Comparison of ENCODE assay signal across 8 cellular contexts in the genomic region with DNA sequence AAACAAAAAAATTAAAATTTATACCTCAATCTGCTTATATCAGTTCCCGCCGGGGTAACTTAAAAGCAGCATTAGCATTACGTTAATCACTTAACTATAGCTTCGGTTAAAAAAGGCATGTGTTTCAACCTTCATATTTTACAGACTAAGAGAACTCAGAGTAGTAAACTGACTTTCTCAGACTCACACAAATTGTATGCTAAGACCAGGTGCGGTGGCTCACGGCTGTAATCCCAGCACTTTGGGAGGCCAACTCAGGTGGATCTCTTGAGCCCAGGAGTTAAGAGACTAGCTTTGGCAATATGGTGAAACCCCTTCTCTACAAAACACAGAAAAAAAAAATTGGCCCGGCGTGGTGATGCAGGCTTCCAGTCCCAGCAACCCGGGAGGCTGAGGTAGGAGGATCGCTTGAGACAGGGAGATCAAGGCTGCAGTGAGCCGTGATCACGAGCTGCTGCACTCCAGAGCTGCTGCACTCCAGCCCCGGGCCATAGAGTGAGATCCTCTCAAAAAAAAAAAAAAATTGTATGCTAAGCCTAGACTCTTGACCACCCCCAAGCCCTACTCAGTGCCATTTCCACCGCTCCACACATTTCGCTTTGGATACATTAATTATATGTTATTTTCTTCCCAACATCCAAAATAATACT. TPM values are rescaled to one million over a fixed set of nuclear protein-coding genes. Genes with fewer than 3 reads are reported as not detected.
DNase-seq lines count a peak whose midpoint lies in the region; ATAC-seq, FAIRE-seq and TF ChIP-seq lines count a peak whose summit lies in the region.

No MANE protein-coding gene starts in this region.

- ATAC-seq in GM19455 (IDR thresholded peaks at IDR 0.05; ENCODE audit: unreplicated experiment) = no peak
- no peak for ATAC-seq in stimulated activated memory B cell treated with anti-CD40 and anti-IgM and Interleukin-4, amounts not matched to agents 10 μg/mL and 1 μg/mL and 100 μg/mL, for 72 hours

- H3K9me3 ChIP-seq in PC-9 (ENCODE audit: insufficient read depth, low read depth) = no peaks in the 10 kb centered on the region

- H3K4me1 Mint-ChIP-seq in osteocyte (ENCODE audit: unreplicated experiment) = peaks cover 54% of the 10 kb centered on the region
- peaks cover 23% of the 10 kb centered on the region for H3K4me1 Mint-ChIP-seq in stimulated activated memory B cell treated with anti-CD40 and anti-IgM and Interleukin-4, amounts not matched to agents 10 μg/mL and 1 μg/mL and 100 μg/mL, for 72 hours

- peaks cover 34% of the 10 kb centered on the region for H3K4me1 ChIP-seq in PC-9 (replicated peaks; ENCODE audit: insufficient read depth)

- H2AFZ ChIP-seq in PC-9 = no peak overlapping the region

- POLR2A ChIA-PET in PC-9 (lab: Charles Lee; ENCODE audit: unreplicated experiment) = interaction anchor here (0.7 kb wide), 1 partner anchor 91 kb away, joined by 11 read pairs; no protein-coding TSS in a partner anchor

- BruUV-seq in PC-9 (replicated peaks; lab: Mats Ljungman, UMichigan) = no TSS peak

- H4K20me1 ChIP-seq in PC-9 (ENCODE audit: insufficient read depth) = peaks cover 18% of the 10 kb centered on the region

- peaks cover 70% of the 10 kb centered on the region for H3K79me2 ChIP-seq in PC-9 (ENCODE audit: low read depth)

- no peaks in the 10 kb centered on the region for H3K27me3 Mint-ChIP-seq in osteocyte (ENCODE audit: unreplicated experiment)
- H3K27me3 Mint-ChIP-seq in stimulated activated memory B cell treated with anti-CD40 and anti-IgM and Interleukin-4, amounts not matched to agents 10 μg/mL and 1 μg/mL and 100 μg/mL, for 72 hours = peaks cover 63% of the 10 kb centered on the region

- TF ChIP-seq CTCF in PC-9 (conservative IDR thresholded peaks at IDR 0.05) (no peak), osteocyte (IDR thresholded peaks at IDR 0.05) (no peak)

- no peaks in the 10 kb centered on the region for H3K27me3 ChIP-seq in PC-9 (ENCODE audit: insufficient read depth, low read depth)

- peaks cover 7% of the 10 kb centered on the region; the same call in 1 of the 2 replicates for H3F3A ChIP-seq in PC-9 (ENCODE audit: insufficient read depth, low read depth)

- intact Hi-C loops in PC-9 (cut with micrococcal nuclease; ENCODE audit: unreplicated experiment) = loop anchor here (5.0 kb wide), 1 partner anchor 493 kb away; no protein-coding TSS in a partner anchor

- no peak for DNase-seq in PC-9
- peak; percentile 53 for DNase-seq in ecto neural progenitor cell (ENCODE audit: low spot score)
- no peak for DNase-seq in osteocyte (ENCODE audit: extremely low spot score, unreplicated experiment)
- DNase-seq in caudate nucleus (lab: John Stamatoyannopoulos, UW) = no peak
- no peak for DNase-seq in AML-193 (lab: John Stamatoyannopoulos, UW)

- H3K4me2 ChIP-seq in PC-9 = peak overlapping the region; percentile 80

- no peak overlapping the region for H3K27ac ChIP-seq in PC-9
- no peak overlapping the region for H3K27ac ChIP-seq in caudate nucleus (ENCODE audit: low read depth, low read length)

- H3K4me3 ChIP-seq in PC-9 = peak overlapping the region; percentile 69; the same call in 1 of the 2 replicates

- no peaks in the 10 kb centered on the region for H3K36me3 Mint-ChIP-seq in osteocyte (ENCODE audit: unreplicated experiment)
- no peaks in the 10 kb centered on the region for H3K36me3 Mint-ChIP-seq in stimulated activated memory B cell treated with anti-CD40 and anti-IgM and Interleukin-4, amounts not matched to agents 10 μg/mL and 1 μg/mL and 100 μg/mL, for 72 hours

- no peaks in the 10 kb centered on the region for H3K36me3 ChIP-seq in PC-9 (ENCODE audit: low read depth)

- H3K9me2 ChIP-seq in PC-9 (ENCODE audit: insufficient read depth) = no peaks in the 10 kb centered on the region

- H3K9me3 Mint-ChIP-seq in osteocyte (ENCODE audit: unreplicated experiment) = no peaks in the 10 kb centered on the region
- H3K9me3 Mint-ChIP-seq in stimulated activated memory B cell treated with anti-CD40 and anti-IgM and Interleukin-4, amounts not matched to agents 10 μg/mL and 1 μg/mL and 100 μg/mL, for 72 hours = peaks cover 3% of the 10 kb centered on the region

- peak overlapping the region; percentile 91 for H3K4me3 Mint-ChIP-seq in osteocyte (ENCODE audit: unreplicated experiment)
- no peak overlapping the region for H3K4me3 Mint-ChIP-seq in stimulated activated memory B cell treated with anti-CD40 and anti-IgM and Interleukin-4, amounts not matched to agents 10 μg/mL and 1 μg/mL and 100 μg/mL, for 72 hours

- CTCF ChIA-PET in PC-9 (lab: Charles Lee) = interaction anchor here (0.6 to 1.0 kb wide), 2 partner anchors 8 to 19 kb away, joined by 3 read pairs; no protein-coding TSS in a partner anchor

- peak; percentile 21 for FAIRE-seq in G401.6 (lab: Jason Lieb, UNC)

- H3K27ac Mint-ChIP-seq in osteocyte (ENCODE audit: unreplicated experiment) = peak overlapping the region; percentile 93
- H3K27ac Mint-ChIP-seq in stimulated activated memory B cell treated with anti-CD40 and anti-IgM and Interleukin-4, amounts not matched to agents 10 μg/mL and 1 μg/mL and 100 μg/mL, for 72 hours = no peak overlapping the region

RNA-seq across cellular contexts. Expression of a gene that starts 2.4 kb away (rescaled TPM):
- total RNA-seq in PC-9 (2021) = 38.1 and 39.5 TPM in 2 replicates
- 55.6 and 63.0 TPM in 2 replicates for total RNA-seq in osteocyte
